ENCODE assay signal across 12 cellular contexts in genomic region chr11:11313426-11313825, GRCh38. TPM values are rescaled to one million over a fixed set of nuclear protein-coding genes. Genes with fewer than 3 reads are reported as not detected.
DNase-seq lines count a peak whose midpoint lies in the region; ATAC-seq, FAIRE-seq and TF ChIP-seq lines count a peak whose summit lies in the region.
"Had no signal": no experiment of that assay in that cellular context is flagged by ENCODE, and none has a peak within 500 bp of the region (broad histone marks: within the 10 kb centered on the region; RNA-seq: fewer than 3 reads in every experiment).

No MANE protein-coding gene starts in this region.

- DNase-seq in Right ventricle myocardium superior, result no peak
- DNase-seq in cardiac septum (ENCODE audit: low spot score), result no peak
- DNase-seq in astrocyte (ENCODE audit: low read depth), result peak; percentile 20
- DNase-seq in right atrium auricular region (ENCODE audit: low spot score), result peak; percentile 62
- peak; percentile 45 for DNase-seq in urothelium cell line (ENCODE audit: low spot score)
- no peak for DNase-seq in type B pancreatic cell (ENCODE audit: extremely low spot score, unreplicated experiment)
- DNase-seq in mesothelial cell of epicardium (ENCODE audit: low spot score in 2 of 2, unreplicated experiment in 2 of 2), result no peak
- DNase-seq in T1000 (lab: John Stamatoyannopoulos, UW), result no peak
- DNase-seq: activated CD4-positive, CD25-positive, alpha-beta regulatory T cell had no signal

- no peak overlapping the region for H3K4me2 ChIP-seq in astrocyte (ENCODE audit: low read length)

- H3K4me1 ChIP-seq in astrocyte (ENCODE audit: insufficient read depth, low read length) (no peaks in the 10 kb centered on the region), right atrium auricular region (peaks cover 0 to 30% of the 10 kb centered on the region in 2 donors)

- peak; percentile 28 for ATAC-seq in Right ventricle myocardium superior (ENCODE audit: poor library complexity)

- H3K27me3 Mint-ChIP-seq in astrocyte (ENCODE audit: low read depth, unreplicated experiment), result peaks cover 8% of the 10 kb centered on the region
- peaks cover 3% of the 10 kb centered on the region for H3K27me3 Mint-ChIP-seq in type B pancreatic cell
- no peaks in the 10 kb centered on the region for H3K27me3 Mint-ChIP-seq in mesothelial cell of epicardium (ENCODE audit: low read depth)
- H3K27me3 Mint-ChIP-seq: activated naive CD4-positive, alpha-beta T cell treated with anti-CD3 and anti-CD28 coated beads, Interleukin-2, amount 50 U/mL, for 24 hours had no signal

- H3K27ac Mint-ChIP-seq in astrocyte (ENCODE audit: unreplicated experiment), result no peak overlapping the region
- H3K27ac Mint-ChIP-seq in type B pancreatic cell, result no peak overlapping the region
- H3K27ac Mint-ChIP-seq in mesothelial cell of epicardium, result no peak overlapping the region
- H3K27ac Mint-ChIP-seq: activated naive CD4-positive, alpha-beta T cell treated with anti-CD3 and anti-CD28 coated beads, Interleukin-2, amount 50 U/mL, for 24 hours; B cell had no signal

- H3K4me3 Mint-ChIP-seq in astrocyte (ENCODE audit: unreplicated experiment), result no peak overlapping the region
- no peak overlapping the region for H3K4me3 Mint-ChIP-seq in type B pancreatic cell
- H3K4me3 Mint-ChIP-seq in mesothelial cell of epicardium, result no peak overlapping the region
- H3K4me3 Mint-ChIP-seq: activated naive CD4-positive, alpha-beta T cell treated with anti-CD3 and anti-CD28 coated beads, Interleukin-2, amount 50 U/mL, for 24 hours; B cell had no signal

- H3K4me3 ChIP-seq in astrocyte (ENCODE audit: insufficient read depth, low read depth, low read length) (no peak overlapping the region), right atrium auricular region (no peak overlapping the region)
- H3K4me3 ChIP-seq: skin epidermis had no signal

- H3K36me3 ChIP-seq in astrocyte (ENCODE audit: insufficient read depth, low read length) (no peaks in the 10 kb centered on the region), right atrium auricular region (no peaks in the 10 kb centered on the region)

- no peaks in the 10 kb centered on the region for H3K36me3 Mint-ChIP-seq in astrocyte (ENCODE audit: low read depth, unreplicated experiment)
- H3K36me3 Mint-ChIP-seq in type B pancreatic cell, result no peaks in the 10 kb centered on the region
- no peaks in the 10 kb centered on the region for H3K36me3 Mint-ChIP-seq in mesothelial cell of epicardium

- no peak overlapping the region for H2AFZ ChIP-seq in astrocyte (ENCODE audit: low read depth, low read length)

- no peak for FAIRE-seq in astrocyte (lab: Jason Lieb, UNC)
- FAIRE-seq in urothelium cell line (lab: Jason Lieb, UNC), result no peak

- H3K27ac ChIP-seq in astrocyte (ENCODE audit: low read depth, low read length), result no peak overlapping the region
- peak overlapping the region; percentile 67 to 73 for H3K27ac ChIP-seq in right atrium auricular region

- H3K9me3 ChIP-seq in astrocyte (ENCODE audit: insufficient read depth, low read depth, low read length) (no peaks in the 10 kb centered on the region), right atrium auricular region (no peaks in the 10 kb centered on the region)

- no peaks in the 10 kb centered on the region for H4K20me1 ChIP-seq in astrocyte (ENCODE audit: insufficient read depth, low read length)

- no peak for TF ChIP-seq CTCF in astrocyte (IDR thresholded peaks at IDR 0.05; ENCODE audit: insufficient read depth, low read depth, low read length)
- no peak for TF ChIP-seq CTCF in right atrium auricular region (IDR thresholded peaks at IDR 0.05)
- no peak for TF ChIP-seq CTCF in type B pancreatic cell (conservative IDR thresholded peaks at IDR 0.05)
- TF ChIP-seq CTCF in mesothelial cell of epicardium (IDR thresholded peaks at IDR 0.05; ENCODE audit: unreplicated experiment), result no peak

- no peak overlapping the region for H3K9ac ChIP-seq in astrocyte (ENCODE audit: low read length)

- H3K79me2 ChIP-seq in astrocyte (ENCODE audit: insufficient read depth, low read length), result no peaks in the 10 kb centered on the region

- intact Hi-C loops in Right ventricle myocardium superior (cut with DNase I) (no loop called here), cardiac septum (cut with DNase I) (no loop called here)

- H3K27me3 ChIP-seq in astrocyte (ENCODE audit: insufficient read depth, low read length), result no peaks in the 10 kb centered on the region
- H3K27me3 ChIP-seq in right atrium auricular region, result no peaks in the 10 kb centered on the region

- H3K4me1 Mint-ChIP-seq in astrocyte (ENCODE audit: low read depth, unreplicated experiment) (peaks cover 25% of the 10 kb centered on the region), type B pancreatic cell (ENCODE audit: unreplicated experiment) (peaks cover 7% of the 10 kb centered on the region), mesothelial cell of epicardium (peaks cover 4% of the 10 kb centered on the region)

- no peaks in the 10 kb centered on the region for H3K9me3 Mint-ChIP-seq in astrocyte (ENCODE audit: unreplicated experiment)
- H3K9me3 Mint-ChIP-seq in type B pancreatic cell, result no peaks in the 10 kb centered on the region
- H3K9me3 Mint-ChIP-seq in mesothelial cell of epicardium, result no peaks in the 10 kb centered on the region
- H3K9me3 Mint-ChIP-seq: activated naive CD4-positive, alpha-beta T cell treated with anti-CD3 and anti-CD28 coated beads, Interleukin-2, amount 50 U/mL, for 24 hours had no signal

RNA-seq across cellular contexts. Expression of gene CSNK2A3, which starts 39.6 kb away (rescaled TPM):
- total RNA-seq in Right ventricle myocardium superior (1.2 TPM), cardiac septum (1.6 TPM), astrocyte (1.7 and 2.7 TPM in 2 replicates), right atrium auricular region (1 to 10 TPM in 1 of 2 donors, under 1 TPM in 1; 0.75 to 1.3 TPM), type B pancreatic cell (ENCODE audit: low replicate concordance) (0.69 and 0.75 TPM in 2 replicates), mesothelial cell of epicardium (1.1 to 2.8 TPM (median 1.9 TPM) in 3 replicates)

Comparison
In these comparisons a context has a peak if more than half of its experiments do, and no peak if none do; other contexts are left out.
1. DNase-seq: peak in astrocyte (single experiment), right atrium auricular region (single experiment) and urothelium cell line (single experiment); none in Right ventricle myocardium superior (single experiment), cardiac septum (single experiment), type B pancreatic cell (single experiment), mesothelial cell of epicardium (0 of 2) and T1000 (single experiment).